19 cellular contexts compared by ENCODE assay signal in genomic region chr10:64112697-64113367, GRCh38.
DNase-seq lines count a peak whose midpoint lies in the region; ATAC-seq and TF ChIP-seq lines count a peak whose summit lies in the region.
"Had no signal": no experiment of that assay in that cellular context is flagged by ENCODE, and none has a peak within 500 bp of the region (broad histone marks: within the 10 kb centered on the region; RNA-seq: fewer than 3 reads in every experiment).

No MANE protein-coding gene starts in this region.

- H3K79me2 ChIP-seq in GM23338 (replicated peaks; ENCODE audit: insufficient read depth): no peaks in the 10 kb centered on the region
- no peaks in the 10 kb centered on the region for H3K79me2 ChIP-seq in OCI-LY3 (ENCODE audit: low read length)
- no peaks in the 10 kb centered on the region for H3K79me2 ChIP-seq in mesendoderm (ENCODE audit: control insufficient read depth, insufficient read depth, low read length)

- H4K8ac ChIP-seq in mesendoderm (ENCODE audit: low read depth, low read length): no peak overlapping the region

- no peak for ATAC-seq in GM23338
- ATAC-seq in stimulated activated naive CD8-positive, alpha-beta T cell treated with anti-CD3 and anti-CD28 coated beads, Interleukin-15, amount 100 ng/mL, for 72 hours: no peak
- ATAC-seq: activated CD8-positive, alpha-beta T cell treated with anti-CD3 and anti-CD28 coated beads, Interleukin-2, amount 10 ng/mL, durations not matched to agents 7 days and 5 days; PC-3 had no signal

- H4K20me1 ChIP-seq in GM23338 (replicated peaks; ENCODE audit: insufficient read depth) (no peaks in the 10 kb centered on the region), OCI-LY3 (ENCODE audit: insufficient read depth, low read length) (no peaks in the 10 kb centered on the region)

- DNase-seq in CD1c-positive myeloid dendritic cell (ENCODE audit: extremely low spot score) (peak; percentile 17), GM23338 (ENCODE audit: low spot score) (no peak), mesendoderm (no peak), nephron progenitor cell (no peak), stomach (no peak), SIG-M5 (lab: John Stamatoyannopoulos, UW) (no peak)
- no peak for DNase-seq in stimulated activated naive CD8-positive, alpha-beta T cell treated with anti-CD3 and anti-CD28 coated beads, Interleukin-15, amount 100 ng/mL, for 72 hours
- DNase-seq: activated CD8-positive, alpha-beta T cell treated with anti-CD3 and anti-CD28 coated beads, Interleukin-2, amount 10 ng/mL, durations not matched to agents 7 days and 5 days; aorta; DMS 273 treated with DMSO at 0.1 percent for 48 hours; mesenchymal stem cell; NCI-H1105 treated with DMSO at 0.1 percent for 48 hours; NCI-H446; PC-3 had no signal

- H3K9ac ChIP-seq in OCI-LY3 (ENCODE audit: low read length) (no peak overlapping the region), mesendoderm (ENCODE audit: low read length) (no peak overlapping the region)

- no peak overlapping the region for H3K4me3 ChIP-seq in GM23338
- peak overlapping the region; percentile 45 for H3K4me3 ChIP-seq in OCI-LY3 (ENCODE audit: low read length)
- no peak overlapping the region for H3K4me3 ChIP-seq in mesendoderm (ENCODE audit: low read length)
- no peak overlapping the region for H3K4me3 ChIP-seq in stomach
- H3K4me3 ChIP-seq: coronary artery, right atrium auricular region had no signal

- H3K4me1 ChIP-seq in GM23338 (ENCODE audit: insufficient read depth) (peaks cover 22% of the 10 kb centered on the region), OCI-LY3 (ENCODE audit: low read length) (peaks cover 5% of the 10 kb centered on the region; the same call in 1 of the 2 replicates), mesendoderm (ENCODE audit: control insufficient read depth, low read depth, low read length) (peaks cover 9% of the 10 kb centered on the region), stomach (no peaks in the 10 kb centered on the region)
- H3K4me1 ChIP-seq: right atrium auricular region had no signal

- H3K27ac Mint-ChIP-seq in GM23338: no peak overlapping the region
- H3K27ac Mint-ChIP-seq in nephron progenitor cell: no peak overlapping the region
- peak overlapping the region in 1 of 2 donors; percentile 37 for H3K27ac Mint-ChIP-seq in stimulated activated naive CD8-positive, alpha-beta T cell treated with anti-CD3 and anti-CD28 coated beads, Interleukin-15, amount 100 ng/mL, for 72 hours
- H3K27ac Mint-ChIP-seq: activated CD8-positive, alpha-beta T cell treated with anti-CD3 and anti-CD28 coated beads, Interleukin-2, amount 10 ng/mL, durations not matched to agents 7 days and 5 days; activated T-helper 2 cell treated with anti-CD3 and anti-CD28 coated beads, Interferon-gamma antibody, Interleukin-2, Interleukin-4, amounts not matched to agents 10 μg/mL and 5 μg/mL and 100 μg/mL, durations not matched to agents 14 hours and 24 hours and 36 hours had no signal

- no peaks in the 10 kb centered on the region for H3K27me3 ChIP-seq in GM23338 (ENCODE audit: insufficient read depth)
- no peaks in the 10 kb centered on the region for H3K27me3 ChIP-seq in OCI-LY3 (ENCODE audit: low read depth, low read length)
- H3K27me3 ChIP-seq in mesendoderm (ENCODE audit: insufficient read depth, low read length, poor library complexity): no peaks in the 10 kb centered on the region
- no peaks in the 10 kb centered on the region for H3K27me3 ChIP-seq in stomach
- H3K27me3 ChIP-seq: right atrium auricular region had no signal

- no peaks in the 10 kb centered on the region for H3K79me1 ChIP-seq in mesendoderm (ENCODE audit: low read length)

- peak overlapping the region; percentile 39 for H3K56ac ChIP-seq in mesendoderm (ENCODE audit: low read length)

- H3K9me3 Mint-ChIP-seq in GM23338 (no peaks in the 10 kb centered on the region), nephron progenitor cell (peaks cover 5% of the 10 kb centered on the region)
- peaks cover 0 to 3% of the 10 kb centered on the region in 2 donors for H3K9me3 Mint-ChIP-seq in stimulated activated naive CD8-positive, alpha-beta T cell treated with anti-CD3 and anti-CD28 coated beads, Interleukin-15, amount 100 ng/mL, for 72 hours
- H3K9me3 Mint-ChIP-seq: activated T-helper 2 cell treated with anti-CD3 and anti-CD28 coated beads, Interferon-gamma antibody, Interleukin-2, Interleukin-4, amounts not matched to agents 10 μg/mL and 5 μg/mL and 100 μg/mL, durations not matched to agents 14 hours and 24 hours and 36 hours had no signal

- H3K27me3 Mint-ChIP-seq in GM23338 (ENCODE audit: insufficient read depth, low read depth, poor library complexity): peaks cover 2% of the 10 kb centered on the region
- H3K27me3 Mint-ChIP-seq in nephron progenitor cell (ENCODE audit: low read depth, poor library complexity): peaks cover 4% of the 10 kb centered on the region
- H3K27me3 Mint-ChIP-seq in stimulated activated naive CD8-positive, alpha-beta T cell treated with anti-CD3 and anti-CD28 coated beads, Interleukin-15, amount 100 ng/mL, for 72 hours: no peaks in the 10 kb centered on the region

- peak overlapping the region; percentile 99 for H3K18ac ChIP-seq in mesendoderm (ENCODE audit: low read length)

- intact Hi-C loops in stomach (cut with DNase I; ENCODE audit: low total_unique reads): no loop called here

- no CpG with 5 or more reads among the region's 2 CpGs for WGBS in mesendoderm (ENCODE audit: extremely low coverage, insufficient coverage, low lambda C conversion rate)
- WGBS in stomach, 5 donors: 51 to 66% (median 65%) methylated on average over 2 of the region's 2 CpGs

- no peak for TF ChIP-seq POLR2A in stomach (IDR thresholded peaks at IDR 0.05)

- H2BK5ac ChIP-seq in mesendoderm (ENCODE audit: low read length): no peak overlapping the region

- H4K5ac ChIP-seq in mesendoderm (ENCODE audit: low read length): no peak overlapping the region

- H3K23ac ChIP-seq in mesendoderm (ENCODE audit: low read length): no peak overlapping the region

- H2BK15ac ChIP-seq in mesendoderm (replicated peaks; ENCODE audit: low read depth): peak overlapping the region; percentile 74

- TF ChIP-seq CTCF in GM23338 (conservative IDR thresholded peaks at IDR 0.05; ENCODE audit: low read depth in 2 of 2): no peak
- TF ChIP-seq CTCF in OCI-LY3 (IDR thresholded peaks at IDR 0.05; ENCODE audit: low read depth, low read length): no peak
- no peak for TF ChIP-seq CTCF in nephron progenitor cell (IDR thresholded peaks at IDR 0.05)
- no peak for TF ChIP-seq CTCF in stomach (IDR thresholded peaks at IDR 0.05)

- no peak overlapping the region for H2AFZ ChIP-seq in GM23338
- no peak overlapping the region; the same call in 1 of the 2 replicates for H2AFZ ChIP-seq in OCI-LY3 (ENCODE audit: low read depth, low read length)

- no peak overlapping the region for H3K4me2 ChIP-seq in GM23338
- H3K4me2 ChIP-seq in OCI-LY3 (ENCODE audit: low read length): peak overlapping the region; percentile 53
- H3K4me2 ChIP-seq in mesendoderm (ENCODE audit: low read length): no peak overlapping the region

- no peaks in the 10 kb centered on the region for H3K9me3 ChIP-seq in OCI-LY3 (ENCODE audit: insufficient read depth, low read length)
- no peaks in the 10 kb centered on the region for H3K9me3 ChIP-seq in stomach
- H3K9me3 ChIP-seq: right atrium auricular region had no signal

- TF ChIP-seq EP300 in stomach (IDR thresholded peaks at IDR 0.05): no peak

- H3K9me2 ChIP-seq in GM23338 (ENCODE audit: insufficient read depth): no peaks in the 10 kb centered on the region

- H3K27ac ChIP-seq in GM23338 (ENCODE audit: low read depth): peak overlapping the region; percentile 47; the same call in 1 of the 2 replicates
- no peak overlapping the region for H3K27ac ChIP-seq in OCI-LY3 (ENCODE audit: low read length)
- H3K27ac ChIP-seq in mesendoderm (ENCODE audit: low read depth, low read length): no peak overlapping the region
- H3K27ac ChIP-seq in stomach: no peak overlapping the region
- H3K27ac ChIP-seq: coronary artery, epithelial cell of prostate, right atrium auricular region had no signal

- H2AK5ac ChIP-seq in mesendoderm (ENCODE audit: low read length): no peak overlapping the region

- no peaks in the 10 kb centered on the region for H3K36me3 ChIP-seq in GM23338 (ENCODE audit: insufficient read depth)
- no peaks in the 10 kb centered on the region for H3K36me3 ChIP-seq in OCI-LY3 (replicated peaks; ENCODE audit: low read depth, low read length)
- H3K36me3 ChIP-seq in mesendoderm (ENCODE audit: control insufficient read depth, insufficient read depth, low read length): no peaks in the 10 kb centered on the region
- no peaks in the 10 kb centered on the region for H3K36me3 ChIP-seq in stomach
- H3K36me3 ChIP-seq: right atrium auricular region had no signal

- no peaks in the 10 kb centered on the region for H3F3A ChIP-seq in GM23338 (replicated peaks; ENCODE audit: low read depth)

- H2BK120ac ChIP-seq in mesendoderm (ENCODE audit: low read depth, low read length): no peak overlapping the region

- no peak overlapping the region for H3K4ac ChIP-seq in mesendoderm (ENCODE audit: low read depth, low read length)

- H3K36me3 Mint-ChIP-seq in GM23338 (ENCODE audit: low read depth): no peaks in the 10 kb centered on the region
- H3K36me3 Mint-ChIP-seq in nephron progenitor cell (ENCODE audit: low read depth): peaks cover 4% of the 10 kb centered on the region

- peaks cover 33% of the 10 kb centered on the region for H3K4me1 Mint-ChIP-seq in GM23338
- peaks cover 45% of the 10 kb centered on the region for H3K4me1 Mint-ChIP-seq in nephron progenitor cell
- H3K4me1 Mint-ChIP-seq in stimulated activated naive CD8-positive, alpha-beta T cell treated with anti-CD3 and anti-CD28 coated beads, Interleukin-15, amount 100 ng/mL, for 72 hours: no peaks in the 10 kb centered on the region

- H3K4me3 Mint-ChIP-seq in GM23338: no peak overlapping the region
- H3K4me3 Mint-ChIP-seq in nephron progenitor cell: no peak overlapping the region
- no peak overlapping the region for H3K4me3 Mint-ChIP-seq in stimulated activated naive CD8-positive, alpha-beta T cell treated with anti-CD3 and anti-CD28 coated beads, Interleukin-15, amount 100 ng/mL, for 72 hours
- H3K4me3 Mint-ChIP-seq: activated CD8-positive, alpha-beta T cell treated with anti-CD3 and anti-CD28 coated beads, Interleukin-2, amount 10 ng/mL, durations not matched to agents 7 days and 5 days had no signal

TF ChIP-seq in GM23338, 12 proteins besides CTCF, POLR2A, EP300 and RAD21 (continues in another document):
- TF ChIP-seq STAT1 (IDR thresholded peaks at IDR 0.05; ENCODE audit: unreplicated experiment) (no peak), POLR2AphosphoS5 (IDR thresholded peaks at IDR 0.05; ENCODE audit: low read depth) (no peak)
